ENCODE assay signal across 3 cellular contexts in genomic region chr9:101504188-101504587, GRCh38.
"Had no signal": no experiment of that assay in that cellular context is flagged by ENCODE, and none has a peak within 500 bp of the region (broad histone marks: within the 10 kb centered on the region; RNA-seq: fewer than 3 reads in every experiment).

No MANE protein-coding gene starts in this region.

- H3K4me3 ChIP-seq: GM12878 had no signal

- DNase-seq: GDM1, GF-D8 had no signal

- ATAC-seq: GM12878 had no signal
